Comparison of ENCODE assay signal across 27 cellular contexts in genomic region chr11:1175461-1176223, GRCh38. TPM values are rescaled to one million over a fixed set of nuclear protein-coding genes. Genes with fewer than 3 reads are reported as not detected.
"Had no signal": no experiment of that assay in that cellular context is flagged by ENCODE, and none has a peak within 500 bp of the region (broad histone marks: within the 10 kb centered on the region; RNA-seq: fewer than 3 reads in every experiment).

No MANE protein-coding gene starts in this region.

- H3K36me3 ChIP-seq: esophagus muscularis mucosa, gastroesophageal sphincter, pancreas, prostate gland, right lobe of liver, suprapubic skin, thyroid gland, upper lobe of left lung, uterus had no signal

- ATAC-seq: gastroesophageal sphincter; left colon; naive thymus-derived CD8-positive, alpha-beta T cell; right lobe of liver; stimulated activated effector memory CD8-positive, alpha-beta T cell treated with anti-CD3 and anti-CD28 coated beads, Interleukin-12 subunit alpha, Interleukin-12 subunit beta, amount 100 ng/mL, for 72 hours; stimulated activated naive CD8-positive, alpha-beta T cell treated with anti-CD3 and anti-CD28 coated beads, Interleukin-15, Interleukin-2, amounts not matched to agents 100 U/mL and 50 U/mL, for 24 hours had no signal

- H3K4me3 Mint-ChIP-seq: immature natural killer cell; naive thymus-derived CD8-positive, alpha-beta T cell; neural crest cell; stimulated activated effector memory CD8-positive, alpha-beta T cell treated with anti-CD3 and anti-CD28 coated beads, Interleukin-12 subunit alpha, Interleukin-12 subunit beta, amount 100 ng/mL, for 72 hours had no signal

- H3K9me3 ChIP-seq: esophagus muscularis mucosa, gastroesophageal sphincter, pancreas, prostate gland, right lobe of liver, suprapubic skin, thyroid gland, upper lobe of left lung, uterus had no signal

- H3K36me3 Mint-ChIP-seq: immature natural killer cell; naive thymus-derived CD8-positive, alpha-beta T cell had no signal

- H3K4me1 ChIP-seq: esophagus muscularis mucosa, gastroesophageal sphincter, pancreas, prostate gland, right lobe of liver, suprapubic skin, thyroid gland, upper lobe of left lung, uterus had no signal

- FAIRE-seq: endometrium, keratinocyte, pancreas had no signal

- DNase-seq: effector memory CD4-positive, alpha-beta T cell; glutamatergic neuron; immature natural killer cell; left colon; mammary epithelial cell; naive thymus-derived CD8-positive, alpha-beta T cell; occipital lobe; stimulated activated CD4-positive, alpha-beta T cell treated with anti-CD3 and anti-CD28 coated beads, Interleukin-4, amount 100 ng/mL, for 1 hour; stimulated activated CD8-positive, alpha-beta memory T cell treated with anti-CD3 and anti-CD28 coated beads, Interleukin-4, amount 100 ng/mL, for 48 hours; stimulated activated naive CD8-positive, alpha-beta T cell treated with anti-CD3 and anti-CD28 coated beads, Interleukin-15, Interleukin-2, amounts not matched to agents 100 U/mL and 50 U/mL, for 24 hours; thyroid gland; uterus had no signal

- H3K4me1 Mint-ChIP-seq: immature natural killer cell, neural crest cell had no signal

- H3K27ac ChIP-seq: epithelial cell of prostate, esophagus muscularis mucosa, gastroesophageal sphincter, pancreas, prostate gland, right lobe of liver, suprapubic skin, thyroid gland, upper lobe of left lung, uterus had no signal

- H3K4me3 ChIP-seq: esophagus muscularis mucosa, gastroesophageal sphincter, pancreas, prostate gland, right lobe of liver, suprapubic skin, thyroid gland, upper lobe of left lung, uterus had no signal

- H3K27ac Mint-ChIP-seq: immature natural killer cell; stimulated activated effector memory CD8-positive, alpha-beta T cell treated with anti-CD3 and anti-CD28 coated beads, Interleukin-12 subunit alpha, Interleukin-12 subunit beta, amount 100 ng/mL, for 72 hours had no signal

- H3K27me3 ChIP-seq: pancreas, right lobe of liver, thyroid gland, upper lobe of left lung, uterus had no signal

RNA-seq across cellular contexts. Expression of gene MUC5AC, which starts 17.9 kb away (rescaled TPM):
- total RNA-seq: fibroblast of villous mesenchyme; mammary epithelial cell; mesenteric fat pad; naive thymus-derived CD8-positive, alpha-beta T cell; neural crest cell; occipital lobe; renal cortical epithelial cell; right lobe of liver; suprapubic skin; thyroid gland had no signal
- polyA plus RNA-seq: immature natural killer cell; keratinocyte; naive thymus-derived CD8-positive, alpha-beta T cell had no signal

RNA-seq across cellular contexts. Expression of gene MUC5B, which starts 47.2 kb away (rescaled TPM):
- total RNA-seq: fibroblast of villous mesenchyme; mesenteric fat pad; naive thymus-derived CD8-positive, alpha-beta T cell; occipital lobe; renal cortical epithelial cell; thyroid gland had no signal
- polyA plus RNA-seq: immature natural killer cell; keratinocyte; mammary epithelial cell; naive thymus-derived CD8-positive, alpha-beta T cell had no signal
